ENCODE assay signal across 26 cellular contexts in genomic region chr20:25481918-25482253, GRCh38.
"Had no signal": no experiment of that assay in that cellular context is flagged by ENCODE, and none has a peak within 500 bp of the region (broad histone marks: within the 10 kb centered on the region; RNA-seq: fewer than 3 reads in every experiment).

No MANE protein-coding gene starts in this region.

- H3K4me1 ChIP-seq: colonic mucosa, gastrocnemius medialis, left lung, pancreas, sigmoid colon, testis, tibial nerve, upper lobe of right lung, uterus had no signal

- H3K27ac ChIP-seq: colonic mucosa, epithelial cell of prostate, gastrocnemius medialis, heart left ventricle, hepatocyte, left lung, neutrophil, pancreas, sigmoid colon, testis, tibial nerve, upper lobe of right lung, uterus had no signal

- ATAC-seq: gastrocnemius medialis; heart left ventricle; left cardiac atrium; left lung; mucosa of descending colon; natural killer cell treated with Interleukin-12 subunit alpha and Interleukin-12 subunit beta and Interleukin-15 and Interleukin-18, amount 100 ng/mL, for 72 hours; pancreas; stimulated activated memory B cell treated with anti-CD40 and anti-IgM and Interleukin-4, amounts not matched to agents 10 μg/mL and 1 μg/mL and 100 μg/mL, for 72 hours; stimulated activated naive CD8-positive, alpha-beta T cell treated with anti-CD3 and anti-CD28 coated beads, Interleukin-15, Interleukin-2, amounts not matched to agents 100 U/mL and 50 U/mL, for 24 hours; upper lobe of right lung had no signal

- H3K27ac Mint-ChIP-seq: dendritic cell treated with granulocyte-macrophage colony-stimulating factor and Interleukin-4, amounts not matched to agents 40 ng/mL and 50 ng/mL, for 4 days; endodermal cell; mesothelial cell of epicardium; naive B cell; natural killer cell treated with Interleukin-12 subunit alpha and Interleukin-12 subunit beta and Interleukin-15 and Interleukin-18, amount 100 ng/mL, for 72 hours; stimulated activated memory B cell treated with anti-CD40 and anti-IgM and Interleukin-4, amounts not matched to agents 10 μg/mL and 1 μg/mL and 100 μg/mL, for 72 hours had no signal

- H3K4me3 Mint-ChIP-seq: dendritic cell treated with granulocyte-macrophage colony-stimulating factor and Interleukin-4, amounts not matched to agents 40 ng/mL and 50 ng/mL, for 4 days; endodermal cell; mesothelial cell of epicardium; naive B cell; natural killer cell treated with Interleukin-12 subunit alpha and Interleukin-12 subunit beta and Interleukin-15 and Interleukin-18, amount 100 ng/mL, for 72 hours; neural crest cell; stimulated activated memory B cell treated with anti-CD40 and anti-IgM and Interleukin-4, amounts not matched to agents 10 μg/mL and 1 μg/mL and 100 μg/mL, for 72 hours had no signal

- H3K36me3 Mint-ChIP-seq: naive B cell; natural killer cell treated with Interleukin-12 subunit alpha and Interleukin-12 subunit beta and Interleukin-15 and Interleukin-18, amount 100 ng/mL, for 72 hours; stimulated activated memory B cell treated with anti-CD40 and anti-IgM and Interleukin-4, amounts not matched to agents 10 μg/mL and 1 μg/mL and 100 μg/mL, for 72 hours had no signal

- H3K79me2 ChIP-seq: hepatocyte had no signal

- H2AFZ ChIP-seq: hepatocyte had no signal

- H3K9me3 ChIP-seq: colonic mucosa, gastrocnemius medialis, heart left ventricle, left lung, mucosa of descending colon, neutrophil, pancreas, sigmoid colon, testis, tibial nerve, upper lobe of right lung, uterus had no signal

- H3K4me1 Mint-ChIP-seq: endodermal cell, neural crest cell had no signal

- FAIRE-seq: pancreas had no signal

- H3K4me2 ChIP-seq: hepatocyte had no signal

- H3K27me3 ChIP-seq: colonic mucosa, gastrocnemius medialis, heart left ventricle, hepatocyte, left lung, pancreas, sigmoid colon, testis, tibial nerve, upper lobe of right lung, uterus had no signal

- H3K9me3 Mint-ChIP-seq: dendritic cell treated with granulocyte-macrophage colony-stimulating factor and Interleukin-4, amounts not matched to agents 40 ng/mL and 50 ng/mL, for 4 days; endodermal cell; mesothelial cell of epicardium; naive B cell; natural killer cell treated with Interleukin-12 subunit alpha and Interleukin-12 subunit beta and Interleukin-15 and Interleukin-18, amount 100 ng/mL, for 72 hours; neural crest cell; stimulated activated memory B cell treated with anti-CD40 and anti-IgM and Interleukin-4, amounts not matched to agents 10 μg/mL and 1 μg/mL and 100 μg/mL, for 72 hours had no signal

- DNase-seq: colonic mucosa; effector CD8-positive, alpha-beta T cell; endodermal cell; foreskin fibroblast; gastrocnemius medialis; left cardiac atrium; mucosa of descending colon; naive B cell; pancreas; sigmoid colon; stimulated activated CD4-positive, alpha-beta T cell treated with anti-CD3 and anti-CD28 coated beads, Interleukin-4, amount 100 ng/mL, for 4 hours; stimulated activated naive CD8-positive, alpha-beta T cell treated with anti-CD3 and anti-CD28 coated beads, Interleukin-15, Interleukin-2, amounts not matched to agents 100 U/mL and 50 U/mL, for 24 hours; testis; upper lobe of right lung; uterus had no signal

- H3K36me3 ChIP-seq: colonic mucosa, gastrocnemius medialis, neutrophil, upper lobe of right lung, uterus had no signal

- H3K4me3 ChIP-seq: colonic mucosa, gastrocnemius medialis, heart left ventricle, hepatocyte, left lung, mucosa of descending colon, pancreas, sigmoid colon, testis, tibial nerve, upper lobe of right lung, uterus had no signal
